In genomic region chr15:34325368-34325767, GRCh38 we compare ENCODE assay signal across 17 cellular contexts. TPM values are rescaled to one million over a fixed set of nuclear protein-coding genes. Genes with fewer than 3 reads are reported as not detected.
DNase-seq lines count a peak whose midpoint lies in the region; ATAC-seq, FAIRE-seq and TF ChIP-seq lines count a peak whose summit lies in the region.
"Had no signal": no experiment of that assay in that cellular context is flagged by ENCODE, and none has a peak within 500 bp of the region (broad histone marks: within the 10 kb centered on the region; RNA-seq: fewer than 3 reads in every experiment).

No MANE protein-coding gene starts in this region.

- H3K9ac ChIP-seq in BLaER1 treated with 17β-estradiol and CSF1 and Interleukin-3, amounts not matched to agents 10 nM and 100 nM: no peak overlapping the region; a peak in 1 of 22 replicates
- H3K9ac ChIP-seq: BLaER1 had no signal

- no peaks in the 10 kb centered on the region for H3K27me3 Mint-ChIP-seq in activated CD8-positive, alpha-beta T cell treated with anti-CD3 and anti-CD28 coated beads, Interleukin-2, amount 10 ng/mL, durations not matched to agents 7 days and 5 days (ENCODE audit: low read depth)

- no peak for DNase-seq in activated CD8-positive, alpha-beta T cell treated with anti-CD3 and anti-CD28 coated beads, Interleukin-2, amount 10 ng/mL, durations not matched to agents 7 days and 5 days
- no peak for DNase-seq in breast epithelium (ENCODE audit: low spot score in 2 of 2)
- DNase-seq in RPMI8226: no peak
- DNase-seq: COR-L47, Karpas-422, NCI-H1417, NCI-H2029, NCI-H510A, NCI-H82, Peyer's patch, SHP77 had no signal

- CTCF ChIA-PET in activated CD8-positive, alpha-beta T cell treated with anti-CD3 and anti-CD28 coated beads, Interleukin-2, amount 10 ng/mL, durations not matched to agents 7 days and 5 days (lab: Charles Lee): interaction anchor here (1.4 to 1.7 kb wide), 2 partner anchors 18 to 41 kb away, joined by 6 to 10 read pairs; partner anchors contain the start of genes LPCAT4, NOP10 and NUTM1

- peaks cover 0 to 55% (median 31%) of the 10 kb centered on the region in 11 experiments; a peak in 18 of 22 replicates for H3K36me3 ChIP-seq in BLaER1 treated with 17β-estradiol and CSF1 and Interleukin-3, amounts not matched to agents 10 nM and 100 nM
- no peaks in the 10 kb centered on the region for H3K36me3 ChIP-seq in neutrophil
- no peaks in the 10 kb centered on the region for H3K36me3 ChIP-seq in breast epithelium
- H3K36me3 ChIP-seq: BLaER1, Peyer's patch had no signal

- TF ChIP-seq CTCF in neutrophil (IDR thresholded peaks at IDR 0.05) (no peak), breast epithelium (IDR thresholded peaks at IDR 0.05) (no peak)

- ATAC-seq in activated CD8-positive, alpha-beta T cell treated with anti-CD3 and anti-CD28 coated beads, Interleukin-2, amount 10 ng/mL, durations not matched to agents 7 days and 5 days: no peak
- ATAC-seq in GM21786 (IDR thresholded peaks at IDR 0.05; ENCODE audit: unreplicated experiment): no peak
- ATAC-seq: HCT116 had no signal

- TF ChIP-seq POLR2A in breast epithelium (IDR thresholded peaks at IDR 0.05): no peak

- H4K20me1 ChIP-seq in BLaER1 treated with 17β-estradiol and CSF1 and Interleukin-3, amounts not matched to agents 10 nM and 100 nM: peaks cover 0 to 47% (median 9%) of the 10 kb centered on the region in 11 experiments; a peak in 11 of 22 replicates
- H4K20me1 ChIP-seq: BLaER1 had no signal

- H3K9me3 Mint-ChIP-seq in activated CD8-positive, alpha-beta T cell treated with anti-CD3 and anti-CD28 coated beads, Interleukin-2, amount 10 ng/mL, durations not matched to agents 7 days and 5 days (ENCODE audit: insufficient read depth): no peaks in the 10 kb centered on the region

- H3K4me3 ChIP-seq in BLaER1 treated with 17β-estradiol and CSF1 and Interleukin-3, amounts not matched to agents 10 nM and 100 nM: no peak overlapping the region
- no peak overlapping the region for H3K4me3 ChIP-seq in neutrophil (ENCODE audit: low read depth in 1 of 2, low read length in 1 of 2)
- no peak overlapping the region for H3K4me3 ChIP-seq in breast epithelium
- H3K4me3 ChIP-seq: BLaER1, Peyer's patch had no signal

- peak overlapping the region; percentile 30 for H3K27ac Mint-ChIP-seq in activated CD8-positive, alpha-beta T cell treated with anti-CD3 and anti-CD28 coated beads, Interleukin-2, amount 10 ng/mL, durations not matched to agents 7 days and 5 days

- H3K4me2 ChIP-seq in BLaER1 treated with 17β-estradiol and CSF1 and Interleukin-3, amounts not matched to agents 10 nM and 100 nM: peak overlapping the region in 6 of 11 experiments; percentile 7 to 30 (median 26); a peak in 4 of 22 replicates
- H3K4me2 ChIP-seq: BLaER1 had no signal

- FAIRE-seq in A204.1 (lab: Jason Lieb, UNC): peak; percentile 37

- H3K36me3 Mint-ChIP-seq in activated CD8-positive, alpha-beta T cell treated with anti-CD3 and anti-CD28 coated beads, Interleukin-2, amount 10 ng/mL, durations not matched to agents 7 days and 5 days (ENCODE audit: low read depth): peaks cover 14% of the 10 kb centered on the region

- intact Hi-C loops in breast epithelium (cut with DNase I; ENCODE audit: low total_unique reads): no loop called here

- H3K4me3 Mint-ChIP-seq in activated CD8-positive, alpha-beta T cell treated with anti-CD3 and anti-CD28 coated beads, Interleukin-2, amount 10 ng/mL, durations not matched to agents 7 days and 5 days: no peak overlapping the region

- H3K4me1 ChIP-seq in BLaER1 treated with 17β-estradiol and CSF1 and Interleukin-3, amounts not matched to agents 10 nM and 100 nM: peaks cover 26 to 72% (median 60%) of the 10 kb centered on the region in 10 experiments
- H3K4me1 ChIP-seq in neutrophil (ENCODE audit: control insufficient read depth in 1 of 2, insufficient read depth in 1 of 2, low read depth in 1 of 2, low read length in 1 of 2): peaks cover 49 to 62% of the 10 kb centered on the region in 2 experiments
- H3K4me1 ChIP-seq in breast epithelium: no peaks in the 10 kb centered on the region

- H3K9me3 ChIP-seq in BLaER1 treated with 17β-estradiol and CSF1 and Interleukin-3, amounts not matched to agents 10 nM and 100 nM (replicated peaks in 1 of 11): peaks cover 6 to 20% (median 9%) of the 10 kb centered on the region in 11 experiments; a peak in 19 of 22 replicates
- H3K9me3 ChIP-seq in neutrophil (no peaks in the 10 kb centered on the region), breast epithelium (no peaks in the 10 kb centered on the region)
- H3K9me3 ChIP-seq: Peyer's patch had no signal

- no peaks in the 10 kb centered on the region for H3K27me3 ChIP-seq in BLaER1 treated with 17β-estradiol and CSF1 and Interleukin-3, amounts not matched to agents 10 nM and 100 nM
- H3K27me3 ChIP-seq in neutrophil (no peaks in the 10 kb centered on the region), breast epithelium (no peaks in the 10 kb centered on the region)
- H3K27me3 ChIP-seq: BLaER1, Peyer's patch had no signal

- H3K4me1 Mint-ChIP-seq in activated CD8-positive, alpha-beta T cell treated with anti-CD3 and anti-CD28 coated beads, Interleukin-2, amount 10 ng/mL, durations not matched to agents 7 days and 5 days (ENCODE audit: low read depth): peaks cover 45% of the 10 kb centered on the region

- no peak overlapping the region for H3K27ac ChIP-seq in BLaER1 treated with 17β-estradiol and CSF1 and Interleukin-3, amounts not matched to agents 10 nM and 100 nM
- H3K27ac ChIP-seq in neutrophil (peak overlapping the region; percentile 51), breast epithelium (no peak overlapping the region)
- H3K27ac ChIP-seq: BLaER1, Peyer's patch had no signal

- POLR2A ChIA-PET in activated CD8-positive, alpha-beta T cell treated with anti-CD3 and anti-CD28 coated beads, Interleukin-2, amount 10 ng/mL, durations not matched to agents 7 days and 5 days (lab: Charles Lee): interaction anchor here (0.7 to 5.7 kb wide), 3 partner anchors 11 to 224 kb away, joined by 3 to 61 read pairs (median 3); partner anchors contain the start of genes EMC7, PGBD4 and SLC12A6

RNA-seq across cellular contexts. Expression of gene SLC12A6, which starts 12.2 kb away (rescaled TPM):
- total RNA-seq in activated CD8-positive, alpha-beta T cell treated with anti-CD3 and anti-CD28 coated beads, Interleukin-2, amount 10 ng/mL, durations not matched to agents 7 days and 5 days: 10 to 100 TPM; 24.8 to 25.3 TPM
- 10 to 100 TPM; 22.3 to 28.8 (median 25.8) TPM for total RNA-seq in breast epithelium

RNA-seq across cellular contexts. Expression of gene NOP10, which starts 17.6 kb away (rescaled TPM):
- total RNA-seq in activated CD8-positive, alpha-beta T cell treated with anti-CD3 and anti-CD28 coated beads, Interleukin-2, amount 10 ng/mL, durations not matched to agents 7 days and 5 days: 100 to 1,000 TPM; 180 to 182 TPM
- 100 to 1,000 TPM; 108 to 135 (median 130) TPM for total RNA-seq in breast epithelium

RNA-seq across cellular contexts. Expression of gene NUTM1, which starts 17.7 kb away (rescaled TPM):
- total RNA-seq in activated CD8-positive, alpha-beta T cell treated with anti-CD3 and anti-CD28 coated beads, Interleukin-2, amount 10 ng/mL, durations not matched to agents 7 days and 5 days: not detected
- total RNA-seq in breast epithelium: not detected
- total RNA-seq: Peyer's patch had no signal

RNA-seq across cellular contexts. Expression of gene LPCAT4, which starts 41.6 kb away (rescaled TPM):
- 100 to 1,000 TPM; 106 to 115 TPM for total RNA-seq in activated CD8-positive, alpha-beta T cell treated with anti-CD3 and anti-CD28 coated beads, Interleukin-2, amount 10 ng/mL, durations not matched to agents 7 days and 5 days
- 10 to 100 TPM; 10.7 to 16.4 (median 13.8) TPM for total RNA-seq in breast epithelium
